In genomic region chr10:69734797-69735468, GRCh38 we compare ENCODE assay signal across 1 cellular context.
TF ChIP-seq lines count a peak whose summit lies in the region.

No MANE protein-coding gene starts in this region.

TF ChIP-seq in K562, 482 proteins besides CTCF, POLR2A, EP300 and RAD21 (continued from another document and continues in another):
- TF ChIP-seq RREB1 (CRISPR knock-in tag; IDR thresholded peaks at IDR 0.05) (0 out of 2 replicates have a peak, but pooled peaks have one; percentile 10), E2F3 (CRISPR knock-in tag; IDR thresholded peaks at IDR 0.05) (no peak), HMG20A (CRISPR knock-in tag; conservative IDR thresholded peaks at IDR 0.05) (no peak), RFX1 (IDR thresholded peaks at IDR 0.05) (no peak), MTA1 (IDR thresholded peaks at IDR 0.05; ENCODE audit: borderline replicate concordance) (peak; percentile 48; the same call in 1 of the 2 replicates), ATF7 (IDR thresholded peaks at IDR 0.05) (peak; percentile 83), JUND (IDR thresholded peaks at IDR 0.05; ENCODE audit: borderline replicate concordance, low read depth, low read length) (peak; percentile 79), JUND (tag; IDR thresholded peaks at IDR 0.05; ENCODE audit: borderline replicate concordance, low read depth, low read length) (peak; percentile 67; the same call in 1 of the 3 replicates), BRF2 (IDR thresholded peaks at IDR 0.05; ENCODE audit: borderline replicate concordance, insufficient read depth, insufficient read length) (no peak), XRCC3 (IDR thresholded peaks at IDR 0.05) (no peak), ZNF175 (CRISPR knock-in tag; IDR thresholded peaks at IDR 0.05; ENCODE audit: low read depth) (peak; percentile 67; the same call in 1 of the 2 replicates), DPF2 (IDR thresholded peaks at IDR 0.05) (peak; percentile 55; the same call in 1 of the 2 replicates), TAF7 (tag; IDR thresholded peaks at IDR 0.05) (no peak), EP400 (IDR thresholded peaks at IDR 0.05) (peak; percentile 40; the same call in 1 of the 2 replicates), ZMIZ1 (IDR thresholded peaks at IDR 0.05; ENCODE audit: low read depth in 2 of 2, low read length in 2 of 2) (0 out of 4 replicates have a peak, but pooled peaks of 1 of the 2 experiments have one; percentile 29), MTA3 (IDR thresholded peaks at IDR 0.05; ENCODE audit: borderline replicate concordance) (0 out of 2 replicates have a peak, but pooled peaks have one; percentile 6), HSF4 (CRISPR knock-in tag; IDR thresholded peaks at IDR 0.05; ENCODE audit: borderline replicate concordance) (no peak), RFX7 (CRISPR knock-in tag; IDR thresholded peaks at IDR 0.05) (no peak), SMARCC2 (IDR thresholded peaks at IDR 0.05; ENCODE audit: low read depth) (peak; percentile 30; the same call in 1 of the 2 replicates), ZNF197 (CRISPR knock-in tag; IDR thresholded peaks at IDR 0.05; ENCODE audit: low read depth) (0 out of 2 replicates have a peak, but pooled peaks have one; percentile 20), ZNF347 (CRISPR knock-in tag; IDR thresholded peaks at IDR 0.05; ENCODE audit: low read depth) (no peak), SP1 (CRISPR knock-in tag; IDR thresholded peaks at IDR 0.05) (0 out of 2 replicates have a peak, but pooled peaks have one; percentile 21), MECOM (CRISPR knock-in tag; IDR thresholded peaks at IDR 0.05) (peak; percentile 71; the same call in 1 of the 2 replicates), ZNF318 (IDR thresholded peaks at IDR 0.05; ENCODE audit: borderline replicate concordance in 1 of 2, low read depth in 1 of 2) (peak in 1 of 2 experiments; percentile 42; a peak in 1 of 4 replicates), IRF1 (CRISPR knock-in tag; IDR thresholded peaks at IDR 0.05; ENCODE audit: borderline replicate concordance) (no peak), HES1 (IDR thresholded peaks at IDR 0.05; ENCODE audit: low read depth) (peak; percentile 91), L3MBTL2 (IDR thresholded peaks at IDR 0.05) (peak; percentile 55; the same call in 1 of the 2 replicates), ZEB2 (IDR thresholded peaks at IDR 0.05) (peak; percentile 90), NRF1 (conservative IDR thresholded peaks at IDR 0.05 in 1 of 2, IDR thresholded peaks at IDR 0.05 in 1 of 2) (peak in 1 of 2 experiments; percentile 3; a peak in 1 of 4 replicates), RNF2 (IDR thresholded peaks at IDR 0.05) (peak; percentile 75; the same call in 1 of the 2 replicates), ATF3 (IDR thresholded peaks at IDR 0.05) (peak; percentile 92), ATF3 (CRISPR knock-in tag; conservative IDR thresholded peaks at IDR 0.05) (no peak), CEBPB (tag; IDR thresholded peaks at IDR 0.05) (peak; percentile 69), CBFB (CRISPR knock-in tag; IDR thresholded peaks at IDR 0.05) (peak; percentile 96), HEY1 (CRISPR knock-in tag; IDR thresholded peaks at IDR 0.05; ENCODE audit: borderline replicate concordance) (no peak)
